In genomic region chr10:69684020-69684980, GRCh38 we compare ENCODE assay signal across 14 cellular contexts. TPM values are rescaled to one million over a fixed set of nuclear protein-coding genes. Genes with fewer than 3 reads are reported as not detected.
A peak's percentile ranks its signal among the peaks of the same experiment; 100 is the strongest.
DNase-seq lines count a peak whose midpoint lies in the region; ATAC-seq, FAIRE-seq and TF ChIP-seq lines count a peak whose summit lies in the region.
"Had no signal": no experiment of that assay in that cellular context is flagged by ENCODE, and none has a peak within 500 bp of the region (broad histone marks: within the 10 kb centered on the region; RNA-seq: fewer than 3 reads in every experiment).

No MANE protein-coding gene starts in this region.

- 0 out of 2 replicates have a peak, but pooled peaks cover 5% of the 10 kb centered on the region for H4K20me1 ChIP-seq in K562 (replicated peaks; ENCODE audit: control insufficient read depth, insufficient read depth, low read length)

- no peak for TF ChIP-seq EP300 in K562 (IDR thresholded peaks at IDR 0.05; ENCODE audit: low read length)

- no peak for TF ChIP-seq CTCF in C4-2B (conservative IDR thresholded peaks at IDR 0.05)
- TF ChIP-seq CTCF in K562 (IDR thresholded peaks at IDR 0.05 in 2 of 3, conservative IDR thresholded peaks at IDR 0.05 in 1 of 3; ENCODE audit: insufficient read depth in 2 of 3, low read depth in 1 of 3, low read length in 3 of 3), result no peak
- TF ChIP-seq CTCF in parathyroid adenoma (IDR thresholded peaks at IDR 0.05), result no peak

- TF ChIP-seq RAD21 in K562 (CRISPR knock-in tag; conservative IDR thresholded peaks at IDR 0.05 in 1 of 2, IDR thresholded peaks at IDR 0.05 in 1 of 2), result no peak

- H3K9me3 ChIP-seq in K562 (replicated peaks; ENCODE audit: control insufficient read depth, insufficient read depth, low read depth, low read length) (no peaks in the 10 kb centered on the region), parathyroid adenoma (ENCODE audit: control insufficient read depth, low read length) (no peaks in the 10 kb centered on the region)
- H3K9me3 ChIP-seq: HAP-1 had no signal

- H3K27me3 ChIP-seq in K562 (ENCODE audit: control insufficient read depth in 2 of 2, insufficient read depth in 2 of 2, low read length in 2 of 2) (peaks cover 12 to 70% of the 10 kb centered on the region in 2 experiments; a peak in 4 of 5 replicates), parathyroid adenoma (ENCODE audit: control insufficient read depth, insufficient read depth, low read length) (no peaks in the 10 kb centered on the region)

- H3K4me3 ChIP-seq in K562, result no peak overlapping the region
- H3K4me3 ChIP-seq in parathyroid adenoma (ENCODE audit: low read depth, low read length), result no peak overlapping the region
- H3K4me3 ChIP-seq: GM12878, HAP-1 had no signal

- POLR2A ChIA-PET in K562 (lab: Yijun Ruan, JAX), result interaction anchor here (1.0 to 1.4 kb wide), 3 partner anchors 11 to 12 kb away, joined by 3 to 5 read pairs (median 4); no protein-coding TSS in a partner anchor
- POLR2A ChIA-PET in activated CD8-positive, alpha-beta T cell treated with anti-CD3 and anti-CD28 coated beads, Interleukin-2, amount 10 ng/mL, durations not matched to agents 7 days and 5 days (lab: Charles Lee), result no interaction called here

- no TSS peak for BruUV-seq in K562 (replicated peaks; lab: Mats Ljungman, UMichigan)

- H3K36me3 ChIP-seq in K562 (ENCODE audit: control insufficient read depth, insufficient read depth, low read length) (no peaks in the 10 kb centered on the region), parathyroid adenoma (ENCODE audit: control insufficient read depth, insufficient read depth, low read length) (no peaks in the 10 kb centered on the region)
- H3K36me3 ChIP-seq: HAP-1 had no signal

- H3K79me2 ChIP-seq in K562 (ENCODE audit: control insufficient read depth, insufficient read depth, low read length), result no peaks in the 10 kb centered on the region
- no peaks in the 10 kb centered on the region for H3K79me2 ChIP-seq in parathyroid adenoma

- H3K27me3 Mint-ChIP-seq in activated CD8-positive, alpha-beta T cell treated with anti-CD3 and anti-CD28 coated beads, Interleukin-2, amount 10 ng/mL, durations not matched to agents 7 days and 5 days (ENCODE audit: low read depth), result peaks cover 24% of the 10 kb centered on the region

- H3K9ac ChIP-seq in K562 (ENCODE audit: insufficient read depth in 1 of 2, low read depth in 2 of 2, low read length in 2 of 2) (no peak overlapping the region), parathyroid adenoma (no peak overlapping the region)

- DNase-seq in K562 (ENCODE audit: extremely low read depth in 1 of 4, low spot score in 3 of 4) (no peak), left ventricle myocardium superior (peak; percentile 58), GOT3 (lab: John Stamatoyannopoulos, UW) (no peak), Ammon's horn (ENCODE audit: low spot score) (no peak)
- no peak for DNase-seq in activated effector memory CD4-positive, alpha-beta T cell treated with anti-CD3 and anti-CD28 coated beads, Interleukin-2, amount 50 U/mL, for 16 hours
- DNase-seq in activated CD8-positive, alpha-beta T cell treated with anti-CD3 and anti-CD28 coated beads, Interleukin-2, amount 10 ng/mL, durations not matched to agents 7 days and 5 days, result no peak
- DNase-seq: activated T-cell treated with anti-CD3 and anti-CD28 coated beads, Interleukin-2, amount 50 U/mL, for 48 hours; NCI-H226; retina had no signal

- no peak for TF ChIP-seq POLR2A in K562 (conservative IDR thresholded peaks at IDR 0.05)

- in situ Hi-C loops in K562 (cut with MboI), result no loop called here

- no peaks in the 10 kb centered on the region for H3K4me1 Mint-ChIP-seq in activated CD8-positive, alpha-beta T cell treated with anti-CD3 and anti-CD28 coated beads, Interleukin-2, amount 10 ng/mL, durations not matched to agents 7 days and 5 days (ENCODE audit: low read depth)

- intact Hi-C loops in K562 (cut with micrococcal nuclease), result no loop called here
- intact Hi-C loops in left ventricle myocardium superior (cut with micrococcal nuclease), result no loop called here

- H3K27ac Mint-ChIP-seq in activated CD8-positive, alpha-beta T cell treated with anti-CD3 and anti-CD28 coated beads, Interleukin-2, amount 10 ng/mL, durations not matched to agents 7 days and 5 days, result no peak overlapping the region
- H3K27ac Mint-ChIP-seq: T-helper 1 cell treated with Interleukin-12 subunit alpha and Interleukin-12 subunit beta and Interleukin-4 antibody, amounts not matched to agents 30 μg/mL and 1 μg/mL, for 36 hours had no signal

- no peak overlapping the region for H3K4me3 Mint-ChIP-seq in activated CD8-positive, alpha-beta T cell treated with anti-CD3 and anti-CD28 coated beads, Interleukin-2, amount 10 ng/mL, durations not matched to agents 7 days and 5 days
- H3K4me3 Mint-ChIP-seq: T-helper 1 cell treated with Interleukin-12 subunit alpha and Interleukin-12 subunit beta and Interleukin-4 antibody, amounts not matched to agents 30 μg/mL and 1 μg/mL, for 36 hours had no signal

- H3K36me3 Mint-ChIP-seq in activated CD8-positive, alpha-beta T cell treated with anti-CD3 and anti-CD28 coated beads, Interleukin-2, amount 10 ng/mL, durations not matched to agents 7 days and 5 days (ENCODE audit: low read depth), result no peaks in the 10 kb centered on the region

- CTCF ChIA-PET in K562 (lab: Yijun Ruan, JAX; ENCODE audit: low intra/inter-chr PET ratio), result no interaction called here
- CTCF ChIA-PET in activated CD8-positive, alpha-beta T cell treated with anti-CD3 and anti-CD28 coated beads, Interleukin-2, amount 10 ng/mL, durations not matched to agents 7 days and 5 days (lab: Charles Lee), result interaction anchor here (1.2 kb wide), 1 partner anchor 32 kb away, joined by 3 read pairs; no protein-coding TSS in a partner anchor

- no peak for FAIRE-seq in K562 (lab: Jason Lieb, UNC)
- FAIRE-seq: GM12878 had no signal

- H2AFZ ChIP-seq in K562 (ENCODE audit: low read depth, low read length) (no peak overlapping the region), parathyroid adenoma (peak overlapping the region; percentile 70)

- H3K4me1 ChIP-seq in K562 (replicated peaks in 1 of 2; ENCODE audit: control insufficient read depth in 2 of 2, insufficient read depth in 2 of 2, low read length in 2 of 2) (no peaks in the 10 kb centered on the region), parathyroid adenoma (no peaks in the 10 kb centered on the region)
- H3K4me1 ChIP-seq: HAP-1 had no signal

- ATAC-seq in K562 (peak; percentile 82), left ventricle myocardium superior (peak; percentile 74)
- no peak for ATAC-seq in activated CD8-positive, alpha-beta T cell treated with anti-CD3 and anti-CD28 coated beads, Interleukin-2, amount 10 ng/mL, durations not matched to agents 7 days and 5 days
- ATAC-seq: GM12878 had no signal

- no peaks in the 10 kb centered on the region for H3K9me3 Mint-ChIP-seq in activated CD8-positive, alpha-beta T cell treated with anti-CD3 and anti-CD28 coated beads, Interleukin-2, amount 10 ng/mL, durations not matched to agents 7 days and 5 days (ENCODE audit: insufficient read depth)
- H3K9me3 Mint-ChIP-seq: T-helper 1 cell treated with Interleukin-12 subunit alpha and Interleukin-12 subunit beta and Interleukin-4 antibody, amounts not matched to agents 30 μg/mL and 1 μg/mL, for 36 hours had no signal

- H3K4me2 ChIP-seq in K562 (ENCODE audit: insufficient read depth, low read length), result no peak overlapping the region
- H3K4me2 ChIP-seq in parathyroid adenoma (ENCODE audit: low read length), result no peak overlapping the region

- H3K27ac ChIP-seq in C4-2B (peak overlapping the region; percentile 75), K562 (ENCODE audit: extremely low read depth, low read depth, low read length) (no peak overlapping the region), parathyroid adenoma (no peak overlapping the region)

- 1% methylated on average over 14 of the region's 17 CpGs for WGBS in K562 (ENCODE audit: insufficient coverage, low coverage, missing lambda C conversion rate)

- no peaks in the 10 kb centered on the region for H3K9me1 ChIP-seq in K562 (ENCODE audit: control insufficient read depth, insufficient read depth, low read length)

TF ChIP-seq in K562, 482 proteins besides CTCF, POLR2A, EP300 and RAD21 (continues in another document):
- no peak for TF ChIP-seq CC2D1A (IDR thresholded peaks at IDR 0.05)
- no peak for TF ChIP-seq FOXM1 (IDR thresholded peaks at IDR 0.05; ENCODE audit: low read depth)
- no peak for TF ChIP-seq FOXM1 (CRISPR knock-in tag; IDR thresholded peaks at IDR 0.05; ENCODE audit: low read depth)
- TF ChIP-seq HINFP (tag; conservative IDR thresholded peaks at IDR 0.05; ENCODE audit: low read depth), result no peak

RNA-seq across cellular contexts. Expression of gene FAM241B, which starts 54.3 kb away (rescaled TPM):
- 9.7 and 14.8 TPM in 2 replicates for total RNA-seq in K562 (2011; cell fraction: chromatin; rRNA removed; ENCODE audit: low replicate concordance)
- total RNA-seq in K562 (2011; cell fraction: nucleolus; rRNA removed), result 11.3 and 11.4 TPM in 2 replicates
- total RNA-seq in K562 (2011; cell fraction: nucleoplasm; rRNA removed), result 12.5 and 13.0 TPM in 2 replicates
- total RNA-seq in K562 (2014; rRNA removed), result 2.5 and 3.8 TPM in 2 replicates
- 3.0 TPM in 2 replicates for total RNA-seq in K562 (2014; rRNA removed; fragmentation: Illumina TruSeq; extraction: Trizol)
- total RNA-seq in K562 (2015; rRNA removed; fragmentation: Illumina TruSeq; extraction: Trizol), result 2.5 and 3.1 TPM in 2 replicates
- total RNA-seq in K562 (2021), result 7.3 and 7.8 TPM in 2 replicates
- 10.2 and 11.5 TPM in 2 replicates for polyA plus RNA-seq in K562 (2011; rRNA removed)
- 12.4 and 12.6 TPM in 2 replicates for polyA plus RNA-seq in K562 (2011; cell fraction: cytosol; rRNA removed)
- polyA plus RNA-seq in K562 (2011; cell fraction: nucleus; rRNA removed), result 12.2 and 13.2 TPM in 2 replicates
- 8.8 and 9.9 TPM in 2 replicates for polyA plus RNA-seq in K562 (2012)
- polyA plus RNA-seq in K562 (2014; fragmentation: Illumina TruSeq; extraction: Trizol), result 5.6 and 6.3 TPM in 2 replicates
- polyA plus RNA-seq in K562 (2014; fragmentation: Nextera tagmentation; extraction: Ambion mirVana), result 1 to 10 TPM; 1.9 to 2.3 TPM
- 9.5 and 11.1 TPM in 2 replicates for polyA plus RNA-seq in K562 (2014; rRNA removed)
- polyA minus RNA-seq in K562 (2011; rRNA and poly(A)+ RNA removed), result 4.0 and 5.2 TPM in 2 replicates
- 2.8 TPM in 1 of 2 replicates, not detected in the other for polyA minus RNA-seq in K562 (2011; cell fraction: cytosol; rRNA and poly(A)+ RNA removed)
- 1.5 and 3.9 TPM in 2 replicates for polyA minus RNA-seq in K562 (2011; cell fraction: nucleus; rRNA and poly(A)+ RNA removed)
- 2.8 TPM for total RNA-seq in left ventricle myocardium superior
- total RNA-seq in activated CD8-positive, alpha-beta T cell treated with anti-CD3 and anti-CD28 coated beads, Interleukin-2, amount 10 ng/mL, durations not matched to agents 7 days and 5 days, result 1 to 10 TPM; 5.4 to 6.1 TPM
